ENCODE assay signal across 1 cellular context in genomic region chr14:99682809-99683618, GRCh38.
TF ChIP-seq lines count a peak whose summit lies in the region.

No MANE protein-coding gene starts in this region.

TF ChIP-seq in HepG2, 621 proteins besides CTCF, POLR2A, EP300 and RAD21 (continued from another document):
- TF ChIP-seq PRDM4 (CRISPR knock-in tag; IDR thresholded peaks at IDR 0.05; ENCODE audit: borderline replicate concordance) (no peak), ZNF225 (CRISPR knock-in tag; IDR thresholded peaks at IDR 0.05) (no peak), ZNF841 (CRISPR knock-in tag; IDR thresholded peaks at IDR 0.05; ENCODE audit: borderline replicate concordance) (no peak)
- TF ChIP-seq, protein P1, sequence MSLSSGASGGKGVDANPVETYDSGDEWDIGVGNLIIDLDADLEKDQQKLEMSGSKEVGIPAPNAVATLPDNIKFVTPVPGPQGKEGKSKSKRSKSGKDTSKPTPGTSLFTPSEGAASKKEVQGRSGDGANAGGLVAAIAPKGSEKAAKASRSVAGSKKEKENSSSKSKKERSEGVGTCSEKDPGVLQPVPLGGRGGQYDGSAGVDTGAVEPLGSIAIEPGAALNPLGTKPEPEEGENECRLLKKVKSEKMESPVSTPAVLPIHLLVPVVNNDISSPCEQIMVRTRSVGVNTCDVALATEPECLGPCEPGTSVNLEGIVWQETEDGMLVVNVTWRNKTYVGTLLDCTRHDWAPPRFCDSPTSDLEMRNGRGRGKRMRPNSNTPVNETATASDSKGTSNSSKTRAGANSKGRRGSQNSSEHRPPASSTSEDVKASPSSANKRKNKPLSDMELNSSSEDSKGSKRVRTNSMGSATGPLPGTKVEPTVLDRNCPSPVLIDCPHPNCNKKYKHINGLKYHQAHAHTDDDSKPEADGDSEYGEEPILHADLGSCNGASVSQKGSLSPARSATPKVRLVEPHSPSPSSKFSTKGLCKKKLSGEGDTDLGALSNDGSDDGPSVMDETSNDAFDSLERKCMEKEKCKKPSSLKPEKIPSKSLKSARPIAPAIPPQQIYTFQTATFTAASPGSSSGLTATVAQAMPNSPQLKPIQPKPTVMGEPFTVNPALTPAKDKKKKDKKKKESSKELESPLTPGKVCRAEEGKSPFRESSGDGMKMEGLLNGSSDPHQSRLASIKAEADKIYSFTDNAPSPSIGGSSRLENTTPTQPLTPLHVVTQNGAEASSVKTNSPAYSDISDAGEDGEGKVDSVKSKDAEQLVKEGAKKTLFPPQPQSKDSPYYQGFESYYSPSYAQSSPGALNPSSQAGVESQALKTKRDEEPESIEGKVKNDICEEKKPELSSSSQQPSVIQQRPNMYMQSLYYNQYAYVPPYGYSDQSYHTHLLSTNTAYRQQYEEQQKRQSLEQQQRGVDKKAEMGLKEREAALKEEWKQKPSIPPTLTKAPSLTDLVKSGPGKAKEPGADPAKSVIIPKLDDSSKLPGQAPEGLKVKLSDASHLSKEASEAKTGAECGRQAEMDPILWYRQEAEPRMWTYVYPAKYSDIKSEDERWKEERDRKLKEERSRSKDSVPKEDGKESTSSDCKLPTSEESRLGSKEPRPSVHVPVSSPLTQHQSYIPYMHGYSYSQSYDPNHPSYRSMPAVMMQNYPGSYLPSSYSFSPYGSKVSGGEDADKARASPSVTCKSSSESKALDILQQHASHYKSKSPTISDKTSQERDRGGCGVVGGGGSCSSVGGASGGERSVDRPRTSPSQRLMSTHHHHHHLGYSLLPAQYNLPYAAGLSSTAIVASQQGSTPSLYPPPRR (CRISPR knock-in tag; IDR thresholded peaks at IDR 0.05; ENCODE audit: borderline replicate concordance), result no peak
TF ChIP-seq in HepG2: peak in this region for 60.
